ENCODE assay signal across 13 cellular contexts in the genomic region with DNA sequence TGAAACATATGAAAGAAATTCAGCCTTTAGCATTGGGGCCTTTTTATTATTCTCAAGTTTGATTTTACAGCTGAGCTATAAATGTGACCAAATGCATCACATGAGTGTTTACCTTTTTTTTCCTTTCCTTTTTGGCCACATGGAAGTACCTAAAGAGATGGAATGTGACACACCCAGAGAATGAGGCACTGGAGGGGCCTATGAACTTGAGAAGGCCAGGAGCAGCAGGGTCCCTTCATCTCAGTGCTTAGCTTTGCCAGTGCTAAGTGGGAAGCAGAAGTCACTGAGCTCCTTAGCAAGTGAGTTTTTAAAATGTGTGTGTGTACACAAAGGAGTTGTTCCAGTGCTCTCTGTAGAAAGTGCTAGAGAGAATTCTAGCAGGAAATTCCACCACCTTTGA. TPM values are rescaled to one million over a fixed set of nuclear protein-coding genes. Genes with fewer than 3 reads are reported as not detected.
DNase-seq lines count a peak whose midpoint lies in the region; ATAC-seq and TF ChIP-seq lines count a peak whose summit lies in the region.
"Had no signal": no experiment of that assay in that cellular context is flagged by ENCODE, and none has a peak within 500 bp of the region (broad histone marks: within the 10 kb centered on the region; RNA-seq: fewer than 3 reads in every experiment).

No MANE protein-coding gene starts in this region.

- H3K27ac ChIP-seq in SK-N-MC (peak overlapping the region; percentile 48), left lung (peak overlapping the region; percentile 54 to 55), prostate gland (peak overlapping the region; percentile 53 to 58), adrenal gland (no peak overlapping the region), Karpas-422 (ENCODE audit: low read length) (no peak overlapping the region)
- H3K27ac ChIP-seq: parathyroid adenoma had no signal

- ATAC-seq in left lung (peak; percentile 50), HG03108 (IDR thresholded peaks at IDR 0.05; ENCODE audit: unreplicated experiment) (no peak)

- H3K36me3 Mint-ChIP-seq in Calu3 (ENCODE audit: insufficient read depth, unreplicated experiment): peaks cover 4% of the 10 kb centered on the region

- intact Hi-C loops in Calu3 (cut with micrococcal nuclease; ENCODE audit: unreplicated experiment) (no loop called here), left lung (cut with DNase I) (no loop called here), prostate gland (cut with DNase I) (no loop called here), adrenal gland (cut with DNase I) (no loop called here)

- H3K27me3 ChIP-seq in left lung: no peaks in the 10 kb centered on the region
- no peaks in the 10 kb centered on the region for H3K27me3 ChIP-seq in prostate gland (replicated peaks; ENCODE audit: insufficient read depth)
- H3K27me3 ChIP-seq in adrenal gland: no peaks in the 10 kb centered on the region
- no peaks in the 10 kb centered on the region for H3K27me3 ChIP-seq in Karpas-422 (ENCODE audit: low read length)

- H3K36me3 ChIP-seq in SK-N-MC (ENCODE audit: insufficient read depth, low read length) (peaks cover 24% of the 10 kb centered on the region), left lung (no peaks in the 10 kb centered on the region), prostate gland (no peaks in the 10 kb centered on the region), adrenal gland (replicated peaks in 1 of 2) (no peaks in the 10 kb centered on the region), Karpas-422 (ENCODE audit: insufficient read depth, low read length) (no peaks in the 10 kb centered on the region)

- BruUV-seq in Calu3 (replicated peaks; lab: Mats Ljungman, UMichigan): no TSS peak

- H3K4me1 ChIP-seq in left lung (peaks cover 52 to 81% of the 10 kb centered on the region in 2 donors), prostate gland (replicated peaks) (peaks cover 9% of the 10 kb centered on the region), adrenal gland (replicated peaks in 1 of 2) (peaks cover 26 to 64% of the 10 kb centered on the region in 2 donors), Karpas-422 (ENCODE audit: low read length) (peaks cover 34% of the 10 kb centered on the region)

- CTCF ChIA-PET in Calu3 (lab: Charles Lee): interaction anchor here (1.1 kb wide), 1 partner anchor 94 kb away, joined by 3 read pairs; no protein-coding TSS in a partner anchor

- no peak for TF ChIP-seq POLR2A in prostate gland (IDR thresholded peaks at IDR 0.05)
- TF ChIP-seq POLR2A in adrenal gland (IDR thresholded peaks at IDR 0.05): no peak

- H3K9me3 ChIP-seq in SK-N-MC (ENCODE audit: low read depth, low read length): no peaks in the 10 kb centered on the region
- no peaks in the 10 kb centered on the region for H3K9me3 ChIP-seq in left lung
- no peaks in the 10 kb centered on the region for H3K9me3 ChIP-seq in prostate gland
- H3K9me3 ChIP-seq in adrenal gland (replicated peaks in 1 of 3): no peaks in the 10 kb centered on the region
- H3K9me3 ChIP-seq in Karpas-422 (ENCODE audit: low read length): no peaks in the 10 kb centered on the region

- H3K27ac Mint-ChIP-seq in Calu3 (ENCODE audit: unreplicated experiment): peak overlapping the region; percentile 54

- peaks cover 65% of the 10 kb centered on the region; the same call in 1 of the 2 replicates for H4K20me1 ChIP-seq in Karpas-422 (ENCODE audit: insufficient read depth, low read depth, low read length)

- DNase-seq in Calu3 (no peak), SK-N-MC (ENCODE audit: low read depth, low spot score) (no peak), left lung (no peak), prostate gland (ENCODE audit: low spot score) (no peak), SHP77 (lab: John Stamatoyannopoulos, UW) (no peak), adrenal gland (no peak), Karpas-422 (no peak)
- DNase-seq: amniotic stem cell, foreskin melanocyte, NCI-H510A had no signal

- TF ChIP-seq CTCF in Calu3 (IDR thresholded peaks at IDR 0.05; ENCODE audit: unreplicated experiment) (no peak), left lung (IDR thresholded peaks at IDR 0.05) (no peak), prostate gland (IDR thresholded peaks at IDR 0.05) (no peak), adrenal gland (IDR thresholded peaks at IDR 0.05) (no peak)

- no peaks in the 10 kb centered on the region for H3K9me2 ChIP-seq in Karpas-422 (replicated peaks; ENCODE audit: insufficient read depth, low read length)

- H3K4me1 Mint-ChIP-seq in Calu3 (ENCODE audit: low read depth, unreplicated experiment): peaks cover 32% of the 10 kb centered on the region

- H3K9ac ChIP-seq in SK-N-MC (ENCODE audit: insufficient read length): peak overlapping the region; percentile 48
- H3K9ac ChIP-seq in Karpas-422 (ENCODE audit: low read length): no peak overlapping the region
- H3K9ac ChIP-seq: parathyroid adenoma had no signal

- H3K4me2 ChIP-seq in Karpas-422 (ENCODE audit: low read depth, low read length, poor library complexity, severe bottlenecking): no peak overlapping the region

- H3K27me3 Mint-ChIP-seq in Calu3 (ENCODE audit: unreplicated experiment): no peaks in the 10 kb centered on the region
- H3K27me3 Mint-ChIP-seq: stimulated activated naive CD8-positive, alpha-beta T cell treated with anti-CD3 and anti-CD28 coated beads, Interleukin-15, Interleukin-2, amounts not matched to agents 100 ng/mL and 50 ng/mL, for 24 hours had no signal

- no peak overlapping the region for H3K4me3 Mint-ChIP-seq in Calu3 (ENCODE audit: low read depth, unreplicated experiment)
- H3K4me3 Mint-ChIP-seq: stimulated activated naive CD8-positive, alpha-beta T cell treated with anti-CD3 and anti-CD28 coated beads, Interleukin-15, Interleukin-2, amounts not matched to agents 100 ng/mL and 50 ng/mL, for 24 hours had no signal

- H2AFZ ChIP-seq in Karpas-422 (ENCODE audit: low read length): no peak overlapping the region
- H2AFZ ChIP-seq: parathyroid adenoma had no signal

- H3K4me3 ChIP-seq in SK-N-MC (no peak overlapping the region), left lung (no peak overlapping the region), prostate gland (no peak overlapping the region), adrenal gland (no peak overlapping the region), Karpas-422 (ENCODE audit: low read length) (no peak overlapping the region)

- no peaks in the 10 kb centered on the region for H3K79me2 ChIP-seq in Karpas-422 (ENCODE audit: low read length)

- no peaks in the 10 kb centered on the region for H3K9me3 Mint-ChIP-seq in Calu3 (ENCODE audit: low read depth, unreplicated experiment)
- H3K9me3 Mint-ChIP-seq: stimulated activated naive CD8-positive, alpha-beta T cell treated with anti-CD3 and anti-CD28 coated beads, Interleukin-15, Interleukin-2, amounts not matched to agents 100 ng/mL and 50 ng/mL, for 24 hours had no signal

RNA-seq across cellular contexts. Expression of gene RREB1, which starts 44.7 kb away (rescaled TPM):
- total RNA-seq in Calu3 (2022) (38.4 and 42.9 TPM in 2 replicates), left lung (10 to 100 TPM; 49.3 to 54.0 TPM), prostate gland (10 to 100 TPM; 58.4 to 71.0 TPM), adrenal gland (10 to 100 TPM; 45.9 to 79.5 (median 58.3) TPM)
- 10 to 100 TPM in 2 of 3 donors, 1 to 10 TPM in 1; 8.0 to 24.2 (median 20.6) TPM for polyA plus RNA-seq in adrenal gland
- total RNA-seq in Karpas-422 (2014; rRNA removed; shearing (Covaris generic); ENCODE audit: low replicate concordance): 3.2 and 5.0 TPM in 2 replicates

Comparison
In these comparisons a context has a peak if more than half of its experiments do, and no peak if none do; other contexts are left out.
1. H3K27ac ChIP-seq: peak in SK-N-MC (single experiment), left lung (2 of 2) and prostate gland (2 of 2); none in adrenal gland (0 of 5) and Karpas-422 (single experiment).